In the genomic region with DNA sequence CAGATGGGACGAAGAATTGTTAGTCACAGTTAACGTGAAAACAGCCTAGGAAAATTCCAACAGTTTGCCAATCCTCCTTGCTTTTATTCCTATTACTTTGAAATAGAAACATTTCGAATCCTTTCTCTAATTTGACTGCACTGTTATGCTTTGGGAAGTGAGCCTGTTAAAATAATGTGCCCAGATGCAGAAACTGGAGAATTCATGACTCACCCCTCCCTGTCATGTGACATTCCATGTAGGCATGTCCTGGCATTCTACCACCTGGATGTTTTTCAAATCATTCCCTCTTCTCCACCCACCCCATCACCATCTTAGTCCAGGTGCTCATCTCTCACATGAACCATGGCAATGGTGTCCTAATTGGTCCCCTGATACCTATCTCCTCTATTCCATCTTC, we compare ENCODE assay signal across 29 cellular contexts.
A peak's percentile ranks its signal among the peaks of the same experiment; 100 is the strongest.
DNase-seq lines count a peak whose midpoint lies in the region; TF ChIP-seq lines count a peak whose summit lies in the region.
"Had no signal": no experiment of that assay in that cellular context is flagged by ENCODE, and none has a peak within 500 bp of the region (broad histone marks: within the 10 kb centered on the region; RNA-seq: fewer than 3 reads in every experiment).

No MANE protein-coding gene starts in this region.

- peak overlapping the region; percentile 30 for H3K27ac Mint-ChIP-seq in chondrocyte (ENCODE audit: unreplicated experiment)
- H3K27ac Mint-ChIP-seq: activated CD8-positive, alpha-beta memory T cell treated with anti-CD3 and anti-CD28 coated beads, Interleukin-2, amount 10 ng/mL, durations not matched to agents 7 days and 5 days; activated naive CD8-positive, alpha-beta T cell treated with anti-CD3 and anti-CD28 coated beads, Interleukin-2, amount 10 ng/mL, durations not matched to agents 7 days and 5 days; CD4-positive, alpha-beta memory T cell; endodermal cell; H9; memory B cell; stimulated activated memory B cell treated with anti-CD40 and anti-IgM and Interleukin-4, amounts not matched to agents 10 μg/mL and 1 μg/mL and 100 μg/mL, for 72 hours had no signal

- H3K36me3 Mint-ChIP-seq in chondrocyte (ENCODE audit: low read depth) = no peaks in the 10 kb centered on the region
- H3K36me3 Mint-ChIP-seq: activated CD8-positive, alpha-beta memory T cell treated with anti-CD3 and anti-CD28 coated beads, Interleukin-2, amount 10 ng/mL, durations not matched to agents 7 days and 5 days; activated naive CD8-positive, alpha-beta T cell treated with anti-CD3 and anti-CD28 coated beads, Interleukin-2, amount 10 ng/mL, durations not matched to agents 7 days and 5 days; CD4-positive, alpha-beta memory T cell; memory B cell; stimulated activated memory B cell treated with anti-CD40 and anti-IgM and Interleukin-4, amounts not matched to agents 10 μg/mL and 1 μg/mL and 100 μg/mL, for 72 hours had no signal

- in situ Hi-C loops in ACHN (cut with HindIII; ENCODE audit: low pct_ligation_motif_present, low pct_unique_long_range_greater_than_20kb, low sequenced_read_pairs) = no loop called here

- no peak overlapping the region for H3K4me3 Mint-ChIP-seq in chondrocyte (ENCODE audit: unreplicated experiment)
- H3K4me3 Mint-ChIP-seq: activated CD8-positive, alpha-beta memory T cell treated with anti-CD3 and anti-CD28 coated beads, Interleukin-2, amount 10 ng/mL, durations not matched to agents 7 days and 5 days; activated naive CD8-positive, alpha-beta T cell treated with anti-CD3 and anti-CD28 coated beads, Interleukin-2, amount 10 ng/mL, durations not matched to agents 7 days and 5 days; CD4-positive, alpha-beta memory T cell; central memory CD8-positive, alpha-beta T cell; endodermal cell; H9; memory B cell; stimulated activated memory B cell treated with anti-CD40 and anti-IgM and Interleukin-4, amounts not matched to agents 10 μg/mL and 1 μg/mL and 100 μg/mL, for 72 hours had no signal

- peaks cover 14% of the 10 kb centered on the region for H3K4me1 Mint-ChIP-seq in chondrocyte (ENCODE audit: low read depth)
- H3K4me1 Mint-ChIP-seq: activated CD8-positive, alpha-beta memory T cell treated with anti-CD3 and anti-CD28 coated beads, Interleukin-2, amount 10 ng/mL, durations not matched to agents 7 days and 5 days; activated naive CD8-positive, alpha-beta T cell treated with anti-CD3 and anti-CD28 coated beads, Interleukin-2, amount 10 ng/mL, durations not matched to agents 7 days and 5 days; CD4-positive, alpha-beta memory T cell; central memory CD8-positive, alpha-beta T cell; endodermal cell; H9; memory B cell; stimulated activated memory B cell treated with anti-CD40 and anti-IgM and Interleukin-4, amounts not matched to agents 10 μg/mL and 1 μg/mL and 100 μg/mL, for 72 hours had no signal

- no peaks in the 10 kb centered on the region for H3K9me3 Mint-ChIP-seq in chondrocyte (ENCODE audit: low read depth)
- H3K9me3 Mint-ChIP-seq: activated naive CD8-positive, alpha-beta T cell treated with anti-CD3 and anti-CD28 coated beads, Interleukin-2, amount 10 ng/mL, durations not matched to agents 7 days and 5 days; CD4-positive, alpha-beta memory T cell; central memory CD8-positive, alpha-beta T cell; endodermal cell; H9; memory B cell; stimulated activated memory B cell treated with anti-CD40 and anti-IgM and Interleukin-4, amounts not matched to agents 10 μg/mL and 1 μg/mL and 100 μg/mL, for 72 hours had no signal

- peak; percentile 11 for DNase-seq in EL
- peak; percentile 6 for DNase-seq in LoVo (ENCODE audit: low spot score)
- no peak for DNase-seq in chondrocyte (ENCODE audit: low spot score)
- DNase-seq in stromal cell of bone marrow (ENCODE audit: low read depth) = peak; percentile 33
- no peak for DNase-seq in GM10266 (ENCODE audit: extremely low spot score)
- DNase-seq in ACHN = no peak
- DNase-seq in dedifferentiated amniotic fluid mesenchymal stem cell (ENCODE audit: extremely low spot score) = no peak
- DNase-seq: activated CD4-positive, alpha-beta T cell treated with anti-CD3 and anti-CD28 coated beads, Interleukin-2, amount 50 U/mL, for 4 hours; activated CD8-positive, alpha-beta memory T cell treated with anti-CD3 and anti-CD28 coated beads, Interleukin-2, amount 10 ng/mL, durations not matched to agents 7 days and 5 days; activated gamma-delta T cell treated with Interleukin-2 at 50 U/mL for 16 hours; activated naive CD8-positive, alpha-beta T cell treated with anti-CD3 and anti-CD28 coated beads, Interleukin-2, amount 10 ng/mL, durations not matched to agents 7 days and 5 days; activated T-cell treated with anti-CD3 and anti-CD28 coated beads, Interleukin-2, amount 50 U/mL, for 48 hours; CD4-positive, alpha-beta memory T cell; dermis blood vessel endothelial cell; endodermal cell; esophagus squamous epithelium; H9; Kasumi-1; left cardiac atrium; NCI-H1048; NCI-H2107; NCI-H510A; pancreas; retina; substantia nigra; upper lobe of left lung had no signal

- TF ChIP-seq CTCF in chondrocyte (IDR thresholded peaks at IDR 0.05) (no peak), GM10266 (IDR thresholded peaks at IDR 0.05; ENCODE audit: control insufficient read depth, insufficient read depth, low read depth, missing control alignments) (no peak)

- no peaks in the 10 kb centered on the region for H3K27me3 Mint-ChIP-seq in chondrocyte (ENCODE audit: low read depth)

Comparison
In these comparisons a context has a peak if more than half of its experiments do, and no peak if none do; other contexts are left out.
1. DNase-seq: peak in EL (single experiment), LoVo (single experiment) and stromal cell of bone marrow (single experiment); none in chondrocyte (single experiment), GM10266 (single experiment), ACHN (single experiment) and dedifferentiated amniotic fluid mesenchymal stem cell (single experiment).